In the genomic region with DNA sequence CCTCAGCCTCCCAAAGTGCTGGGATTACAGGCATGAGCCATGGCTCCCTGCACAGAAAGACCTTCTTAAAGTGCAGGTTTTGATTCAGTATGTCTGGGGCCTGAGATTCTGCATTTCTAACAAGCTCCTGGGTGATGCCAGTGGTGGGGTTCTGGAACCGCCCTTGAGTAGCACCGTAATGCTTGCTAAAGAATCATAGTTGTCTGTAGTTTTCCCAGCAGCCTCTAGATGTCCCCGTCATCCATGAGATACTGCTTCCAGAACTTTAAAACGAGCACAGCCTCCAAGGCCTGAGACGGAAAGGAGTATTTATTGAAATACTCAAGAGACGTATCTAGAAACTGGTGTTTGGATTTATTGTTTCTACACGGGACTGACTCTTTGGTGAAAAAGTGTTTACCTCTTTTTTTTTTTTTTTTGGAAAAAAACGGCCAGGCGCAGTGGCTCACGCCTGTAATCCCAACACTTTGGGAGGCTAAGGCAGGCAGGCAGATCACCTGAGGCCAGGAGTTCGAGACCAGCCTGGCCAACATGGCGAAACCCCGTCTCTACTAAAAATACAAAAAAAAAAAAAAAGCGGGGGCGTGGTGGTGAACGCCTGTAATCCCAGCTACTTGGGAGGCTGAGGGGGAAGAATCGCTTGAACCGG, we compare ENCODE assay signal across 8 cellular contexts. TPM values are rescaled to one million over a fixed set of nuclear protein-coding genes. Genes with fewer than 3 reads are reported as not detected.
A peak's percentile ranks its signal among the peaks of the same experiment; 100 is the strongest.
DNase-seq lines count a peak whose midpoint lies in the region; ATAC-seq and TF ChIP-seq lines count a peak whose summit lies in the region.

No MANE protein-coding gene starts in this region.

- H3K36me3 ChIP-seq in hepatocyte (replicated peaks; ENCODE audit: insufficient read depth, low read depth), result no peaks in the 10 kb centered on the region

- no peaks in the 10 kb centered on the region for H4K20me1 ChIP-seq in hepatocyte (ENCODE audit: insufficient read depth, poor library complexity, severe bottlenecking)

- in situ Hi-C loops in SK-MEL-5 (cut with HindIII; ENCODE audit: low pct_unique_long_range_greater_than_20kb, low sequenced_read_pairs), result no loop called here
- in situ Hi-C loops in astrocyte of the cerebellum (cut with HindIII; ENCODE audit: low sequenced_read_pairs), result no loop called here

- WGBS in hepatocyte (ENCODE audit: low lambda C conversion rate, missing lambda C conversion rate), result 62% methylated on average over 17 of the region's 18 CpGs

- peaks cover 21% of the 10 kb centered on the region for H3K79me2 ChIP-seq in hepatocyte

- peak; percentile 76 to 79 for DNase-seq in AML-193 (lab: John Stamatoyannopoulos, UW)
- peak; percentile 60 for DNase-seq in NCI-H128 (lab: John Stamatoyannopoulos, UW; ENCODE audit: unreplicated experiment)
- peak; percentile 88 for DNase-seq in SK-MEL-5 (ENCODE audit: low read depth, low spot score)
- DNase-seq in astrocyte of the cerebellum (ENCODE audit: low read depth), result peak; percentile 70
- peak; percentile 85 for DNase-seq in hepatocyte (ENCODE audit: low spot score)
- DNase-seq in skeletal muscle cell (ENCODE audit: low read depth), result peak; percentile 44
- DNase-seq in 8988T, result no peak

- no peaks in the 10 kb centered on the region for H3K9me3 ChIP-seq in hepatocyte (ENCODE audit: low read depth)

- H3K4me3 ChIP-seq in astrocyte of the cerebellum (ENCODE audit: low read depth, low read length), result no peak overlapping the region
- no peak overlapping the region for H3K4me3 ChIP-seq in hepatocyte
- H3K4me3 ChIP-seq in skeletal muscle cell (ENCODE audit: low read depth, low read length), result no peak overlapping the region

- peaks cover 16% of the 10 kb centered on the region for H3K4me1 ChIP-seq in hepatocyte (ENCODE audit: insufficient read depth)

- TF ChIP-seq CTCF in astrocyte of the cerebellum (IDR thresholded peaks at IDR 0.05; ENCODE audit: low read depth, low read length, missing control alignments) (peak; percentile 79), hepatocyte (IDR thresholded peaks at IDR 0.05; ENCODE audit: poor library complexity) (peak; percentile 74)

- no peaks in the 10 kb centered on the region for H3K9me2 ChIP-seq in hepatocyte (replicated peaks; ENCODE audit: insufficient read depth)

- peak; percentile 19 for ATAC-seq in GM19043 (IDR thresholded peaks at IDR 0.05; ENCODE audit: low read depth, unreplicated experiment)

- no peak overlapping the region for H3K4me2 ChIP-seq in hepatocyte

- no peaks in the 10 kb centered on the region for H3K27me3 ChIP-seq in hepatocyte

- H3K27ac ChIP-seq in hepatocyte, result no peak overlapping the region

- H2AFZ ChIP-seq in hepatocyte, result no peak overlapping the region

RNA-seq across cellular contexts. Expression of gene TOR3A, which starts 2.6 kb away (rescaled TPM):
- total RNA-seq in SK-MEL-5 (2014; rRNA removed; shearing (Covaris generic)), result 13.1 and 15.0 TPM in 2 replicates
- 34.0 and 42.7 TPM in 2 replicates for polyA plus RNA-seq in SK-MEL-5 (2015; cell fraction: cytosol; rRNA removed)
- 9.5 and 25.8 TPM in 2 replicates for polyA plus RNA-seq in SK-MEL-5 (2015; cell fraction: nucleus; rRNA removed)
- 20.3 and 20.5 TPM in 2 replicates for total RNA-seq in hepatocyte
- 21.3 and 24.5 TPM in 2 replicates for polyA plus RNA-seq in hepatocyte

RNA-seq across cellular contexts. Expression of gene FAM20B, which starts 53.5 kb away (rescaled TPM):
- 28.6 and 28.9 TPM in 2 replicates for total RNA-seq in SK-MEL-5 (2014; rRNA removed; shearing (Covaris generic))
- 23.5 and 36.0 TPM in 2 replicates for polyA plus RNA-seq in SK-MEL-5 (2015; cell fraction: cytosol; rRNA removed)
- polyA plus RNA-seq in SK-MEL-5 (2015; cell fraction: nucleus; rRNA removed), result 7.9 and 9.8 TPM in 2 replicates
- 26.0 and 37.6 TPM in 2 replicates for total RNA-seq in hepatocyte
- 8.2 and 9.2 TPM in 2 replicates for polyA plus RNA-seq in hepatocyte
